Comparison of ENCODE assay signal across 19 cellular contexts in genomic region chr14:78401866-78402265, GRCh38.
"Had no signal": no experiment of that assay in that cellular context is flagged by ENCODE, and none has a peak within 500 bp of the region (broad histone marks: within the 10 kb centered on the region; RNA-seq: fewer than 3 reads in every experiment).

No MANE protein-coding gene starts in this region.

- H3K27me3 ChIP-seq: body of pancreas, left lung, tibial nerve, vagina had no signal

- H3K27ac ChIP-seq: body of pancreas, gastrocnemius medialis, heart right ventricle, left lung, pancreas, tibial nerve, vagina, WERI-Rb-1 had no signal

- H3K4me3 ChIP-seq: body of pancreas, gastrocnemius medialis, heart right ventricle, left lung, pancreas, tibial nerve, vagina had no signal

- H3K9me3 ChIP-seq: body of pancreas, gastrocnemius medialis, heart right ventricle, left lung, pancreas, tibial nerve, vagina had no signal

- H3K36me3 ChIP-seq: gastrocnemius medialis, heart right ventricle, left lung, pancreas, tibial nerve, vagina, WERI-Rb-1 had no signal

- ATAC-seq: activated CD4-positive, alpha-beta T cell treated with anti-CD3 and anti-CD28 coated beads for 36 hours; activated CD8-positive, alpha-beta T cell treated with anti-CD3 and anti-CD28 coated beads for 36 hours; activated T-cell treated with anti-CD3 and anti-CD28 coated beads, Interleukin-2, amount 50 U/mL, for 4 hours; body of pancreas; gastrocnemius medialis; heart right ventricle; left lung; pancreas; stimulated activated naive B cell treated with anti-CD40 and anti-IgM and Interleukin-4, amounts not matched to agents 10 μg/mL and 1 μg/mL and 100 μg/mL, for 72 hours had no signal

- H3K4me1 ChIP-seq: body of pancreas, gastrocnemius medialis, heart right ventricle, left lung, pancreas, tibial nerve, vagina had no signal

- DNase-seq: activated CD4-positive, alpha-beta T cell treated with anti-CD3 and anti-CD28 coated beads for 36 hours; activated CD8-positive, alpha-beta T cell treated with anti-CD3 and anti-CD28 coated beads for 36 hours; activated effector memory CD4-positive, alpha-beta T cell treated with Interleukin-2 at 50 U/mL for 16 hours; activated naive CD4-positive, alpha-beta T cell treated with anti-CD3 and anti-CD28 coated beads, Interleukin-2, amount 50 U/mL, for 16 hours; activated T-cell treated with anti-CD3 and anti-CD28 coated beads, Interleukin-2, amount 50 U/mL, for 4 hours; body of pancreas; cortex of kidney; effector CD8-positive, alpha-beta T cell; gastrocnemius medialis; heart right ventricle; left lung; naive B cell; pancreas; retina; stimulated activated CD4-positive, alpha-beta T cell treated with anti-CD3 and anti-CD28 coated beads, Interleukin-4, amount 100 ng/mL, for 1 hour; stimulated activated naive B cell treated with anti-CD40 and anti-IgM and Interleukin-4, amounts not matched to agents 10 μg/mL and 1 μg/mL and 100 μg/mL, for 72 hours; WERI-Rb-1 had no signal
